18 cellular contexts compared by ENCODE assay signal in the genomic region with DNA sequence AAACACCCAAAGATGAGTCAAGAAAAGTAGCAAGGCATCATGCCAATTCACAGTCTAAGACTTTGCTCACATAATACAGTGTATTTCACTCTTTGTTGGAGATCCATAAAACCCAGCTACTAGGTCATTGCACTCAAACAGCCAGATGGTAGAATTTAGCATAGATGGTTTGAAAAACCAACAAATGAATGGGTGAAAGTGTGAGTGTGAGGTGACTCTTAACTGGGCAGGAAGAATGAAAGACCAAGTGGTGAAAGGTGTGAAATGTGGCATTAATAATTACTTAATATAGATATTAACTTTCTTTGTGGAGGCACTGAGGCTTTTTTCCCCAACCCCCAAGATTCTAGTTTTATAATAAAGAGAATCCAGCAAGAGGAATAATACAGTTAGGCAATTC.
"Had no signal": no experiment of that assay in that cellular context is flagged by ENCODE, and none has a peak within 500 bp of the region (broad histone marks: within the 10 kb centered on the region; RNA-seq: fewer than 3 reads in every experiment).

No MANE protein-coding gene starts in this region.

- H3K4me1 ChIP-seq: esophagus muscularis mucosa, left lung had no signal

- H3K4me3 ChIP-seq: esophagus muscularis mucosa, left lung, mucosa of descending colon had no signal

- H3K9me3 ChIP-seq: esophagus muscularis mucosa, left lung, mucosa of descending colon, neutrophil had no signal

- ATAC-seq: activated T-cell treated with anti-CD3 and anti-CD28 coated beads, Interleukin-2, amount 50 U/mL, for 72 hours; left lung; naive thymus-derived CD4-positive, alpha-beta T cell; stimulated activated effector memory CD8-positive, alpha-beta T cell treated with anti-CD3 and anti-CD28 coated beads, Interleukin-12 subunit alpha, Interleukin-12 subunit beta, amount 100 ng/mL, for 72 hours had no signal

- H3K36me3 ChIP-seq: esophagus muscularis mucosa, left lung, neutrophil had no signal

- DNase-seq: activated CD4-positive, alpha-beta T cell treated with anti-CD3 and anti-CD28 coated beads, Interleukin-2, amount 10 ng/mL, durations not matched to agents 24 days and 14 days; activated CD4-positive, CD25-positive, alpha-beta regulatory T cell; activated CD8-positive, alpha-beta memory T cell treated with anti-CD3 and anti-CD28 coated beads, Interleukin-2, amount 50 U/mL, for 48 hours; activated gamma-delta T cell treated with Interleukin-2 at 50 U/mL for 16 hours; activated T-cell treated with anti-CD3 and anti-CD28 coated beads, Interleukin-2, amount 50 U/mL, for 72 hours; amygdala; central memory CD4-positive, alpha-beta T cell; cortex of kidney; effector CD4-positive, alpha-beta T cell; hippocampal formation; left lung; mammary epithelial cell; naive thymus-derived CD4-positive, alpha-beta T cell; retina had no signal

- H3K27ac ChIP-seq: esophagus muscularis mucosa, left lung, neutrophil had no signal
